In genomic region chr13:43787518-43787891, GRCh38 we compare ENCODE assay signal across 9 cellular contexts. TPM values are rescaled to one million over a fixed set of nuclear protein-coding genes. Genes with fewer than 3 reads are reported as not detected.
A peak's percentile ranks its signal among the peaks of the same experiment; 100 is the strongest.
DNase-seq lines count a peak whose midpoint lies in the region; ATAC-seq and TF ChIP-seq lines count a peak whose summit lies in the region.
"Had no signal": no experiment of that assay in that cellular context is flagged by ENCODE, and none has a peak within 500 bp of the region (broad histone marks: within the 10 kb centered on the region; RNA-seq: fewer than 3 reads in every experiment).

No MANE protein-coding gene starts in this region.

- no peaks in the 10 kb centered on the region for H3K36me3 ChIP-seq in CD4-positive, CD25-positive, alpha-beta regulatory T cell (ENCODE audit: control insufficient read depth, insufficient read depth, low read length)
- H3K36me3 ChIP-seq in Loucy (ENCODE audit: insufficient read depth, low read length) (no peaks in the 10 kb centered on the region), ectodermal cell (ENCODE audit: control insufficient read depth, insufficient read depth, low read length) (no peaks in the 10 kb centered on the region), neural progenitor cell (no peaks in the 10 kb centered on the region)

- TF ChIP-seq CTCF in Loucy (conservative IDR thresholded peaks at IDR 0.05; ENCODE audit: low read length) (no peak), neural progenitor cell (IDR thresholded peaks at IDR 0.05) (no peak)

- H3K27me3 Mint-ChIP-seq in CD4-positive, CD25-positive, alpha-beta regulatory T cell: peaks cover 43% of the 10 kb centered on the region
- H3K27me3 Mint-ChIP-seq in neural progenitor cell (ENCODE audit: insufficient read depth, low read depth): peaks cover 4% of the 10 kb centered on the region

- no peaks in the 10 kb centered on the region for H4K20me1 ChIP-seq in Loucy (ENCODE audit: insufficient read depth, low read length, poor library complexity, severe bottlenecking)
- H4K20me1 ChIP-seq in neural progenitor cell (ENCODE audit: low read depth): no peaks in the 10 kb centered on the region

- peaks cover 8% of the 10 kb centered on the region for H3K27me3 ChIP-seq in CD4-positive, CD25-positive, alpha-beta regulatory T cell (ENCODE audit: control insufficient read depth, insufficient read depth, low read length)
- H3K27me3 ChIP-seq in Loucy (ENCODE audit: insufficient read depth, low read length, poor library complexity, severe bottlenecking): no peaks in the 10 kb centered on the region
- peaks cover 41% of the 10 kb centered on the region for H3K27me3 ChIP-seq in ectodermal cell (ENCODE audit: control insufficient read depth, insufficient read depth, low read length, poor library complexity, severe bottlenecking)
- H3K27me3 ChIP-seq in neural progenitor cell: peaks cover 52% of the 10 kb centered on the region

- peaks cover 13% of the 10 kb centered on the region for H3K4me1 ChIP-seq in CD4-positive, CD25-positive, alpha-beta regulatory T cell (ENCODE audit: control insufficient read depth, insufficient read depth, low read length, poor library complexity, severe bottlenecking)
- H3K4me1 ChIP-seq in Loucy (ENCODE audit: insufficient read depth, low read length, poor library complexity, severe bottlenecking): peaks cover 17% of the 10 kb centered on the region
- H3K4me1 ChIP-seq in ectodermal cell (ENCODE audit: control insufficient read depth, insufficient read depth, low read length): peaks cover 11% of the 10 kb centered on the region
- H3K4me1 ChIP-seq in neural progenitor cell: peaks cover 20% of the 10 kb centered on the region

- H3K79me2 ChIP-seq in Loucy (ENCODE audit: insufficient read depth, low read length): no peaks in the 10 kb centered on the region
- H3K79me2 ChIP-seq in neural progenitor cell (ENCODE audit: low read depth): no peaks in the 10 kb centered on the region

- WGBS in ectodermal cell, 2 experiments: 10 to 19% methylated on average over 8 to 9 of the region's 9 CpGs

- peaks cover 0 to 17% (median 4%) of the 10 kb centered on the region in 4 donors for H3K4me1 Mint-ChIP-seq in CD4-positive, CD25-positive, alpha-beta regulatory T cell
- peaks cover 31% of the 10 kb centered on the region for H3K4me1 Mint-ChIP-seq in neural progenitor cell

- H3K9me3 ChIP-seq in CD4-positive, CD25-positive, alpha-beta regulatory T cell (ENCODE audit: control insufficient read depth in 2 of 2, low read length in 2 of 2): no peaks in the 10 kb centered on the region
- no peaks in the 10 kb centered on the region for H3K9me3 ChIP-seq in Loucy (ENCODE audit: insufficient read depth, low read depth, low read length)
- H3K9me3 ChIP-seq in ectodermal cell (ENCODE audit: control insufficient read depth, low read length): no peaks in the 10 kb centered on the region
- no peaks in the 10 kb centered on the region for H3K9me3 ChIP-seq in neural progenitor cell (ENCODE audit: low read depth)

- no peaks in the 10 kb centered on the region for H3K9me2 ChIP-seq in Loucy (replicated peaks; ENCODE audit: low read depth, low read length)

- H3K36me3 Mint-ChIP-seq in CD4-positive, CD25-positive, alpha-beta regulatory T cell: no peaks in the 10 kb centered on the region
- no peaks in the 10 kb centered on the region for H3K36me3 Mint-ChIP-seq in neural progenitor cell

- H3K4me2 ChIP-seq in Loucy (ENCODE audit: low read depth, low read length, poor library complexity, severe bottlenecking) (peak overlapping the region; percentile 84), neural progenitor cell (peak overlapping the region; percentile 93)

- H3K4me3 ChIP-seq in CD4-positive, CD25-positive, alpha-beta regulatory T cell (ENCODE audit: low read depth, low read length): no peak overlapping the region
- H3K4me3 ChIP-seq in Loucy (ENCODE audit: low read length, poor library complexity, severe bottlenecking): peak overlapping the region; percentile 76
- H3K4me3 ChIP-seq in ectodermal cell (ENCODE audit: insufficient read depth, low read depth, low read length): peak overlapping the region; percentile 65
- peak overlapping the region; percentile 64 for H3K4me3 ChIP-seq in neural progenitor cell

- no peak for DNase-seq in CD4-positive, CD25-positive, alpha-beta regulatory T cell
- DNase-seq in neural progenitor cell (ENCODE audit: low spot score) (peak; percentile 13), NCI-H1694 treated with DMSO at 0.1 percent for 48 hours (lab: John Stamatoyannopoulos, UW) (no peak)

- H3F3A ChIP-seq in Loucy (ENCODE audit: low read depth) (peaks cover 8% of the 10 kb centered on the region; the same call in 1 of the 2 replicates), neural progenitor cell (ENCODE audit: low read depth) (peaks cover 32% of the 10 kb centered on the region)

- H2AFZ ChIP-seq in Loucy (ENCODE audit: low read length) (peak overlapping the region; percentile 92), neural progenitor cell (replicated peaks) (peak overlapping the region; percentile 94)

- peaks cover 0 to 2% (median 0%) of the 10 kb centered on the region in 7 donors for H3K9me3 Mint-ChIP-seq in CD4-positive, CD25-positive, alpha-beta regulatory T cell
- no peaks in the 10 kb centered on the region for H3K9me3 Mint-ChIP-seq in neural progenitor cell

- no peak overlapping the region for H3K27ac ChIP-seq in CD4-positive, CD25-positive, alpha-beta regulatory T cell (ENCODE audit: insufficient read depth, low read length, poor library complexity, severe bottlenecking)
- H3K27ac ChIP-seq in ectodermal cell (ENCODE audit: insufficient read depth, low read depth, low read length, poor library complexity, severe bottlenecking) (no peak overlapping the region), neural progenitor cell (no peak overlapping the region)

- H3K27ac Mint-ChIP-seq in CD4-positive, CD25-positive, alpha-beta regulatory T cell: no peak overlapping the region
- H3K27ac Mint-ChIP-seq in neural progenitor cell: peak overlapping the region; percentile 66

- peak overlapping the region; percentile 55 to 83 (median 58) for H3K4me3 Mint-ChIP-seq in CD4-positive, CD25-positive, alpha-beta regulatory T cell
- H3K4me3 Mint-ChIP-seq in neural progenitor cell: peak overlapping the region; percentile 90

- H3K9ac ChIP-seq in Loucy (ENCODE audit: low read depth, low read length, poor library complexity, severe bottlenecking): peak overlapping the region; percentile 76
- no peak overlapping the region for H3K9ac ChIP-seq in neural progenitor cell

- ATAC-seq in CD4-positive, CD25-positive, alpha-beta regulatory T cell (ENCODE audit: low read depth in 2 of 2): no peak
- no peak for ATAC-seq in GM19452 (IDR thresholded peaks at IDR 0.05; ENCODE audit: unreplicated experiment)
- no peak for ATAC-seq in GM18868 (IDR thresholded peaks at IDR 0.05; ENCODE audit: unreplicated experiment)
- no peak for ATAC-seq in HG02852 (IDR thresholded peaks at IDR 0.05; ENCODE audit: unreplicated experiment)

RNA-seq across cellular contexts. Expression of gene ENOX1, which starts 0.7 kb away (rescaled TPM):
- total RNA-seq in CD4-positive, CD25-positive, alpha-beta regulatory T cell: not detected
- under 1 TPM in 1 of 4 donors, not detected in 3; 0.10 TPM for polyA plus RNA-seq in CD4-positive, CD25-positive, alpha-beta regulatory T cell
- 1.9 TPM for polyA plus RNA-seq in ectodermal cell (2013, experiment 1 of 4)
- polyA plus RNA-seq in ectodermal cell (2013, experiment 2 of 4): 0.92 TPM
- polyA plus RNA-seq in ectodermal cell (2013, experiment 3 of 4): 1.7 TPM
- 0.89 TPM for polyA plus RNA-seq in ectodermal cell (2013, experiment 4 of 4)
- 0.68 and 1.1 TPM in 2 replicates for total RNA-seq in neural progenitor cell (ENCODE audit: low replicate concordance)
- total RNA-seq: T-helper 2 cell treated with Interferon-gamma antibody and Interleukin-4, amounts not matched to agents 100 ng/mL and 5 ng/mL, for 36 hours had no signal
